8 cellular contexts compared by ENCODE assay signal in the genomic region with DNA sequence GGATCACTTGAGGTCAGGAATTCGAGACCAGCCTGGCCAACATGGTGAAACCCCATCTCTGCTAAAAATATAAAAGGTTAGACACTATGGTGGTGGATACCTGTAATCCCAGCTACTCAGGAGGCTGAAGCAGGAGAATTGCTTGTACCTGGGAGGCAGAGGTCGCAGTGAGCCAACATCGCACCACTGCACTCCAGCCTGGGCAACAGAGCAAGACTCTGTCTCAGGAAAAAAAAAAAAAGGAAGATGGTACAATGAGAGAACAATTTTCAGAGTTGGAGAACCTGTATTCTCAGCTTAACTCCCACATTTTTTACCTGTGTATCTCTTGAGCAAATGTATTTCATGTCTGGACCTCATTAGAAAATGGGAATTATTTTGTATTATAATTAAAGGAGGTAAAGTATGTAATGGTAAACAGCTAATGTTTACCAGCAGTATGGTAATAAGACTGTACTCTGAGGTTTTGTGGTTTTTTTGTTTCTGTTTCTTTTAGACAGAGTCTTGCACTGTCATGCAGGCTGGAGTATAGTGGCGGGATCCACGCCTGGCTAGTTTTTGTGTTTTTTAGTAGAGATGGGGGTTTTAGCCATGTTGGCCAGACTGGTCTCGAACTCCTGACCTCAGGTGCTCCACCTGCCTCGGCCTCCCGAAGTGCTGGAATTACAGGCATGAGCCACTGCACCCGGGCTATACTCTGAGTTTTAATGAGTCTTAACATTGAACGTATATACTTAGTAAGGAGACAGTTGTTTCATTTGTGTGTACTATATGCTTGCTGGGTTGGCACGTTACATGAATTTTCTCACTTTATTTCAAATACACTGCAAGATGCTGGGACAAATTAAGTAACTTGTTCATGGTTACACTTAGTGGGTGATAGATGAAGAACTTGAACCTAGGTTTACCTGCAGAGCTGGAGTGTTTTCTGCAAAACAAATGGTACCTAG. TPM values are rescaled to one million over a fixed set of nuclear protein-coding genes. Genes with fewer than 3 reads are reported as not detected.
A peak's percentile ranks its signal among the peaks of the same experiment; 100 is the strongest.
DNase-seq lines count a peak whose midpoint lies in the region; ATAC-seq and TF ChIP-seq lines count a peak whose summit lies in the region.

No MANE protein-coding gene starts in this region.

- ATAC-seq in GM18867 (IDR thresholded peaks at IDR 0.05; ENCODE audit: unreplicated experiment) (peak; percentile 94), mucosa of descending colon (peak; percentile 80), omental fat pad (ENCODE audit: low FRiP score) (no peak)

- no peaks in the 10 kb centered on the region for H3K9me3 ChIP-seq in mucosa of descending colon

- intact Hi-C loops in mucosa of descending colon (cut with DNase I, micrococcal nuclease) = no loop called here
- intact Hi-C loops in cardiac septum (cut with DNase I) = no loop called here

- DNase-seq in H4 (ENCODE audit: low spot score) = peak; percentile 38
- DNase-seq in M059J (ENCODE audit: low read depth) = peak; percentile 55
- DNase-seq in mucosa of descending colon = no peak
- DNase-seq in cardiac septum (ENCODE audit: low spot score) = no peak
- no peak for DNase-seq in COR-L47 (lab: John Stamatoyannopoulos, UW)
- no peak for DNase-seq in omental fat pad (ENCODE audit: low spot score)
- no peak for DNase-seq in stimulated activated CD4-positive, alpha-beta T cell treated with anti-CD3 and anti-CD28 coated beads, Interleukin-4, amount 100 ng/mL, for 4 hours

- no peak overlapping the region for H3K4me3 ChIP-seq in mucosa of descending colon

- H3K4me1 ChIP-seq in mucosa of descending colon (ENCODE audit: low read depth) = no peaks in the 10 kb centered on the region

- TF ChIP-seq CTCF in mucosa of descending colon (IDR thresholded peaks at IDR 0.05) = no peak
- TF ChIP-seq CTCF in omental fat pad (IDR thresholded peaks at IDR 0.05) = no peak

- H3K36me3 ChIP-seq in mucosa of descending colon (ENCODE audit: low read depth) = no peaks in the 10 kb centered on the region

RNA-seq across cellular contexts. Expression of gene UHRF2, which starts 16.2 kb away (rescaled TPM):
- 12.5 and 14.2 TPM in 2 replicates for total RNA-seq in H4 (2014; rRNA removed; shearing (Covaris generic))
- 27.6 and 37.8 TPM in 2 replicates for total RNA-seq in M059J (2014; rRNA removed; shearing (Covaris generic))
- total RNA-seq in mucosa of descending colon (10 to 100 TPM; 28.1 to 42.0 (median 37.9) TPM), cardiac septum (14.3 TPM), omental fat pad (10 to 100 TPM; 33.6 to 74.7 (median 47.4) TPM)

Comparison
In these comparisons a context has a peak if more than half of its experiments do, and no peak if none do; other contexts are left out.
1. DNase-seq: peak in H4 (single experiment) and M059J (single experiment); none in mucosa of descending colon (0 of 3), cardiac septum (single experiment), COR-L47 (single experiment), omental fat pad (single experiment) and stimulated activated CD4-positive, alpha-beta T cell treated with anti-CD3 and anti-CD28 coated beads, Interleukin-4, amount 100 ng/mL, for 4 hours (0 of 2).